Comparison of ENCODE assay signal across 1 cellular context in genomic region chr20:59992531-59992930, GRCh38.
TF ChIP-seq lines count a peak whose summit lies in the region.

No MANE protein-coding gene starts in this region.

TF ChIP-seq in K562, 482 proteins besides CTCF, POLR2A, EP300 and RAD21:
- TF ChIP-seq ZMIZ1 (IDR thresholded peaks at IDR 0.05; ENCODE audit: low read depth in 2 of 2, low read length in 2 of 2) (no peak), BCL6 (CRISPR knock-in tag; IDR thresholded peaks at IDR 0.05) (no peak), HDAC3 (IDR thresholded peaks at IDR 0.05; ENCODE audit: borderline replicate concordance, partially characterized antibody) (no peak), E2F3 (CRISPR knock-in tag; IDR thresholded peaks at IDR 0.05) (no peak), USF2 (CRISPR knock-in tag; IDR thresholded peaks at IDR 0.05) (no peak)
